ENCODE assay signal across 35 cellular contexts in genomic region chr16:8550728-8551387, GRCh38. TPM values are rescaled to one million over a fixed set of nuclear protein-coding genes. Genes with fewer than 3 reads are reported as not detected.
"Had no signal": no experiment of that assay in that cellular context is flagged by ENCODE, and none has a peak within 500 bp of the region (broad histone marks: within the 10 kb centered on the region; RNA-seq: fewer than 3 reads in every experiment).

No MANE protein-coding gene starts in this region.

- H3K36me3 ChIP-seq: heart left ventricle, lower lobe of right lung, pancreas, prostate gland, sigmoid colon, suprapubic skin, thoracic aorta, tibial artery, upper lobe of right lung, uterus had no signal

- DNase-seq: heart left ventricle; hypothalamus; immature natural killer cell; kidney; left ventricle myocardium superior; lower lobe of right lung; mesendoderm; naive thymus-derived CD4-positive, alpha-beta T cell; nucleus accumbens; pancreas; posterior cingulate gyrus; retina; right cardiac atrium; sigmoid colon; stimulated activated CD4-positive, alpha-beta T cell treated with anti-CD3 and anti-CD28 coated beads, Interleukin-12 subunit alpha, Interleukin-12 subunit beta, amount 100 ng/mL, for 4 hours; stimulated activated CD4-positive, alpha-beta T cell treated with anti-CD3 and anti-CD28 coated beads, Interleukin-15, amount 100 ng/mL, for 24 hours; stimulated activated CD4-positive, alpha-beta T cell treated with anti-CD3 and anti-CD28 coated beads, Interleukin-2, amount 100 ng/mL, for 24 hours; stimulated activated CD4-positive, alpha-beta T cell treated with anti-CD3 and anti-CD28 coated beads, Interleukin-4, amount 100 ng/mL, for 1 hour; stimulated activated naive B cell treated with anti-CD40 and anti-IgM and Interleukin-4, amounts not matched to agents 10 μg/mL and 1 μg/mL and 100 μg/mL, for 72 hours; stimulated activated naive CD8-positive, alpha-beta T cell treated with anti-CD3 and anti-CD28 coated beads, Interleukin-15, Interleukin-2, amounts not matched to agents 100 U/mL and 50 U/mL, for 24 hours; tibial artery; trophoblast cell; upper lobe of right lung; uterus had no signal

- H3K4me3 ChIP-seq: heart left ventricle, lower lobe of right lung, pancreas, prostate gland, sigmoid colon, smooth muscle cell, suprapubic skin, thoracic aorta, tibial artery, upper lobe of right lung, uterus had no signal

- H3K27ac ChIP-seq: heart left ventricle, lower lobe of right lung, pancreas, prostate gland, sigmoid colon, suprapubic skin, thoracic aorta, tibial artery, upper lobe of right lung, uterus had no signal

- H3K9me3 ChIP-seq: heart left ventricle, lower lobe of right lung, pancreas, prostate gland, sigmoid colon, suprapubic skin, thoracic aorta, tibial artery, upper lobe of right lung, uterus had no signal

- H3K27me3 ChIP-seq: pancreas, uterus had no signal

- FAIRE-seq: islet of Langerhans, kidney, pancreas had no signal

- ATAC-seq: heart left ventricle; left ventricle myocardium superior; lower lobe of right lung; naive thymus-derived CD4-positive, alpha-beta T cell; natural killer cell treated with Interleukin-12 subunit alpha and Interleukin-12 subunit beta and Interleukin-15 and Interleukin-18, amount 100 ng/mL, for 72 hours; pancreas; right cardiac atrium; stimulated activated naive B cell treated with anti-CD40 and anti-IgM and Interleukin-4, amounts not matched to agents 10 μg/mL and 1 μg/mL and 100 μg/mL, for 72 hours; stimulated activated naive CD8-positive, alpha-beta T cell treated with anti-CD3 and anti-CD28 coated beads, Interleukin-15, Interleukin-2, amounts not matched to agents 100 U/mL and 50 U/mL, for 24 hours; upper lobe of right lung had no signal

- H3K4me1 ChIP-seq: heart left ventricle, lower lobe of right lung, prostate gland, sigmoid colon, suprapubic skin, tibial artery, upper lobe of right lung, uterus had no signal

RNA-seq across cellular contexts. Expression of gene TMEM114, which starts 39.5 kb away (rescaled TPM):
- total RNA-seq: heart left ventricle; kidney; left ventricle myocardium superior; lower lobe of right lung; mesothelial cell of epicardium; mononuclear cell; myocyte; naive thymus-derived CD4-positive, alpha-beta T cell; natural killer cell treated with Interleukin-12 subunit alpha and Interleukin-12 subunit beta and Interleukin-15 and Interleukin-18, amount 100 ng/mL, for 72 hours; osteoblast; pancreas; prostate gland; right cardiac atrium; sigmoid colon; smooth muscle cell; subcutaneous adipose tissue; suprapubic skin; thoracic aorta; upper lobe of right lung; uterus had no signal
- polyA plus RNA-seq: heart left ventricle; immature natural killer cell; naive thymus-derived CD4-positive, alpha-beta T cell; pancreas; right cardiac atrium; sigmoid colon; smooth muscle cell had no signal
